Comparison of ENCODE assay signal across 1 cellular context in the genomic region with DNA sequence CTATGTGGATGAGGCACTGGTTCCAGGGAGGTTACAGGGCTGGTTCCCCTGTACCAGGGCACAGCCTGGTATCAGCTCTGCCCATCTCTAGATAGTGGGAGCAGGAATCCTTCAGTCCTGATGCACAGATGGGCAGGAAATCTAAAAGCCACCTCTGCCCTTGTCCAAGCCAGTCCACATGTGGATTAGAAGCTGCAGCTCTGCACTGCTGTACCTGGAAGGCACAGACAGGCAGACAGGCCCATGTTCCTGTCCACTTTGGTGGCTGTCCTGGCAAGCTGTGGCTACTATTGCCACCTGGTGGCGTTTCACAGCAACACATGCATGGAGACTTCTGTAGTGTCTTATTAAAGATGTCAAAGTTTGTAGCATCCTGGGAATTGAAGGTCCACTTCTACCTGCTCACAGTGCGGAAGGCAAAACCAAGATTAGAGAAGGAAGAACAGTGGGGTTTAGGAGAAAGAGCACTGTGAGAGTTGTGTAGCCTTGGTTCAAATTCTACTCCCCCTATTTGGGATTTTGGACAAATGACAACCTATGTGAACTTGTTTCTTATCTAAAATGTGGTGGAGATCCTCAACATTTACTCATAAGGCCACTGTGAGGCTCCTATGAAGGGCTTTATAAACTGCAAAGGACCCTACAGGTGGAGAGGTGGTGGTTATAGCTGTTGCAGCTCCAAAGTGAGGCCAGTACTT.
TF ChIP-seq lines count a peak whose summit lies in the region.

No MANE protein-coding gene starts in this region.

TF ChIP-seq in IMR-90, 13 proteins besides CTCF, POLR2A, EP300 and RAD21:
- peak; percentile 98 for TF ChIP-seq SMC3 (IDR thresholded peaks at IDR 0.05; ENCODE audit: low read depth, low read length)
- TF ChIP-seq, protein P1, sequence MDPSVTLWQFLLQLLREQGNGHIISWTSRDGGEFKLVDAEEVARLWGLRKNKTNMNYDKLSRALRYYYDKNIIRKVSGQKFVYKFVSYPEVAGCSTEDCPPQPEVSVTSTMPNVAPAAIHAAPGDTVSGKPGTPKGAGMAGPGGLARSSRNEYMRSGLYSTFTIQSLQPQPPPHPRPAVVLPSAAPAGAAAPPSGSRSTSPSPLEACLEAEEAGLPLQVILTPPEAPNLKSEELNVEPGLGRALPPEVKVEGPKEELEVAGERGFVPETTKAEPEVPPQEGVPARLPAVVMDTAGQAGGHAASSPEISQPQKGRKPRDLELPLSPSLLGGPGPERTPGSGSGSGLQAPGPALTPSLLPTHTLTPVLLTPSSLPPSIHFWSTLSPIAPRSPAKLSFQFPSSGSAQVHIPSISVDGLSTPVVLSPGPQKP (IDR thresholded peaks at IDR 0.05; ENCODE audit: borderline replicate concordance, low read depth, low read length) = no peak
